In the genomic region with DNA sequence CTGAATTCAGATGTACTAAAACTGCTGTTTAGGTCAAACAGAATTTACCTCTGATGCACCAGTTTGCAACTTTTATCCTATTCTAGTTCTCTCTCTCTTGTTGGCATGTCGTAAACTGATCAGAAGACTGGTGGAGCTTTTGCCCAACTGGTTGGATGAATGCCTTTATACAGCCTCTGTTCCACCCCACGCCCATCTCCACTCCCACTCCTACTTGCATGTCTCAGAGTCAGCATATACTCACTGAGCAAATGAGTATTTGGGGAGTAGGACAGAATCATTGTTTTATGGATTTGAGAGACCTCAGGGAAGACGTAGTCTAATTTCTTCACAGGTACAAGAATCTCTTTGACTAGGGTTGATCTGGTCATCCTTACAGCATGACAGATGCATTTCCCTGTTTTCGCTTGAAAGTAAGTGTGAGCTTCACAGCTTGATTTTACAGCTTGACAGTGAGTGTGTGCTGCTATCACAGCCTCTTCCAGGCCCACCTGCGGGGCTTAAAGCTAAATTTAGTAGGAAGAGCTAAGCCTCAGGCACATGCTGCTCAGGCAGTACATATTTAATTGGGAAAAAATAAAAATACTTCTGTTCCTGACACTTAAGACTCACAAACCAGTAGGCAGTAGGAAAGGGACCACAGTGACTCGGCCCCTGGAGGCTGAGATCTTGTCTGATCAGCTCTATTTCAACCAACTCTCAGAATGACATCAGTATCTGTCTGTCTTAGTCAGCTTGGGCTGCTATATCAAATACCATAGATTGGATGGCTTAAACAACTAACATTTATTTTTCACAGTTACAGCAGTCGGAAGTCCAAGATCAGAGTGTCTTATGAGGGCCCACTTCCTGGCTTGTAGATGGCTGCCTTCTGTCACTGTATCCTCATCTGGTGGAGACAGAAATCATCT, we compare ENCODE assay signal across 12 cellular contexts. TPM values are rescaled to one million over a fixed set of nuclear protein-coding genes. Genes with fewer than 3 reads are reported as not detected.
DNase-seq lines count a peak whose midpoint lies in the region; ATAC-seq and TF ChIP-seq lines count a peak whose summit lies in the region.
"Had no signal": no experiment of that assay in that cellular context is flagged by ENCODE, and none has a peak within 500 bp of the region (broad histone marks: within the 10 kb centered on the region; RNA-seq: fewer than 3 reads in every experiment).

No MANE protein-coding gene starts in this region.

- no peaks in the 10 kb centered on the region for H3K79me2 ChIP-seq in Loucy (ENCODE audit: insufficient read depth, low read length)

- H3K4me3 ChIP-seq in Loucy (ENCODE audit: low read length, poor library complexity, severe bottlenecking) (no peak overlapping the region), brain microvascular endothelial cell (ENCODE audit: low read depth, low read length) (no peak overlapping the region), BE2C (ENCODE audit: low read depth, low read length) (no peak overlapping the region)
- H3K4me3 ChIP-seq: body of pancreas, upper lobe of left lung had no signal

- H3K4me1 ChIP-seq in Loucy (ENCODE audit: insufficient read depth, low read length, poor library complexity, severe bottlenecking) (peaks cover 18% of the 10 kb centered on the region), BE2C (peaks cover 7% of the 10 kb centered on the region)
- H3K4me1 ChIP-seq: body of pancreas, upper lobe of left lung had no signal

- in situ Hi-C loops in brain microvascular endothelial cell (cut with HindIII; ENCODE audit: low pct_ligation_motif_present, low sequenced_read_pairs) = no loop called here

- no peak overlapping the region for H3K27ac Mint-ChIP-seq in activated CD8-positive, alpha-beta T cell treated with anti-CD3 and anti-CD28 coated beads for 36 hours
- no peak overlapping the region for H3K27ac Mint-ChIP-seq in activated CD8-positive, alpha-beta T cell treated with anti-CD3 and anti-CD28 coated beads, Interleukin-2, amount 10 ng/mL, durations not matched to agents 7 days and 5 days
- H3K27ac Mint-ChIP-seq in natural killer cell treated with Interleukin-12 subunit alpha and Interleukin-12 subunit beta and Interleukin-15 and Interleukin-18, amount 100 ng/mL, for 72 hours = peak overlapping the region; percentile 7 to 14

- no peak overlapping the region for H3K4me3 Mint-ChIP-seq in activated CD8-positive, alpha-beta T cell treated with anti-CD3 and anti-CD28 coated beads for 36 hours
- no peak overlapping the region for H3K4me3 Mint-ChIP-seq in activated CD8-positive, alpha-beta T cell treated with anti-CD3 and anti-CD28 coated beads, Interleukin-2, amount 10 ng/mL, durations not matched to agents 7 days and 5 days
- peak overlapping the region; percentile 7 for H3K4me3 Mint-ChIP-seq in natural killer cell treated with Interleukin-12 subunit alpha and Interleukin-12 subunit beta and Interleukin-15 and Interleukin-18, amount 100 ng/mL, for 72 hours

- CTCF ChIA-PET in activated CD8-positive, alpha-beta T cell treated with anti-CD3 and anti-CD28 coated beads for 36 hours (lab: Charles Lee) = interaction anchor here (1.1 to 1.6 kb wide), 5 partner anchors 9 to 517 kb away, joined by 3 to 6 read pairs (median 4); no protein-coding TSS in a partner anchor
- CTCF ChIA-PET in activated CD8-positive, alpha-beta T cell treated with anti-CD3 and anti-CD28 coated beads, Interleukin-2, amount 10 ng/mL, durations not matched to agents 7 days and 5 days (lab: Charles Lee) = interaction anchor here (0.6 to 2.0 kb wide), 5 partner anchors 13 to 391 kb away, joined by 3 to 13 read pairs (median 3); no protein-coding TSS in a partner anchor

- peak overlapping the region; percentile 63 for H3K4me2 ChIP-seq in Loucy (ENCODE audit: low read depth, low read length, poor library complexity, severe bottlenecking)

- H3K36me3 Mint-ChIP-seq in activated CD8-positive, alpha-beta T cell treated with anti-CD3 and anti-CD28 coated beads for 36 hours (ENCODE audit: low read depth) = no peaks in the 10 kb centered on the region
- H3K36me3 Mint-ChIP-seq in activated CD8-positive, alpha-beta T cell treated with anti-CD3 and anti-CD28 coated beads, Interleukin-2, amount 10 ng/mL, durations not matched to agents 7 days and 5 days (ENCODE audit: low read depth) = no peaks in the 10 kb centered on the region
- H3K36me3 Mint-ChIP-seq in natural killer cell treated with Interleukin-12 subunit alpha and Interleukin-12 subunit beta and Interleukin-15 and Interleukin-18, amount 100 ng/mL, for 72 hours = no peaks in the 10 kb centered on the region

- no peak overlapping the region for H3K27ac ChIP-seq in brain microvascular endothelial cell
- H3K27ac ChIP-seq: body of pancreas, upper lobe of left lung had no signal

- peak overlapping the region; percentile 68 for H2AFZ ChIP-seq in Loucy (ENCODE audit: low read length)

- TF ChIP-seq CTCF in activated CD8-positive, alpha-beta T cell treated with anti-CD3 and anti-CD28 coated beads for 36 hours (IDR thresholded peaks at IDR 0.05) = no peak
- TF ChIP-seq CTCF in Loucy (conservative IDR thresholded peaks at IDR 0.05; ENCODE audit: low read length) (no peak), brain microvascular endothelial cell (IDR thresholded peaks at IDR 0.05; ENCODE audit: low read depth, low read length, missing control alignments) (no peak), BE2C (IDR thresholded peaks at IDR 0.05; ENCODE audit: low read depth, low read length) (no peak)

- intact Hi-C loops in activated CD8-positive, alpha-beta T cell treated with anti-CD3 and anti-CD28 coated beads for 36 hours (cut with micrococcal nuclease) = no loop called here

- no peaks in the 10 kb centered on the region for H4K20me1 ChIP-seq in Loucy (ENCODE audit: insufficient read depth, low read length, poor library complexity, severe bottlenecking)

- H3K27me3 Mint-ChIP-seq in activated CD8-positive, alpha-beta T cell treated with anti-CD3 and anti-CD28 coated beads for 36 hours = peaks cover 13% of the 10 kb centered on the region
- peaks cover 18% of the 10 kb centered on the region for H3K27me3 Mint-ChIP-seq in activated CD8-positive, alpha-beta T cell treated with anti-CD3 and anti-CD28 coated beads, Interleukin-2, amount 10 ng/mL, durations not matched to agents 7 days and 5 days (ENCODE audit: low read depth)
- H3K27me3 Mint-ChIP-seq in natural killer cell treated with Interleukin-12 subunit alpha and Interleukin-12 subunit beta and Interleukin-15 and Interleukin-18, amount 100 ng/mL, for 72 hours = peaks cover 23 to 30% of the 10 kb centered on the region in 2 donors

- peaks cover 15% of the 10 kb centered on the region for H3K4me1 Mint-ChIP-seq in activated CD8-positive, alpha-beta T cell treated with anti-CD3 and anti-CD28 coated beads for 36 hours (ENCODE audit: low read depth)
- peaks cover 18% of the 10 kb centered on the region for H3K4me1 Mint-ChIP-seq in activated CD8-positive, alpha-beta T cell treated with anti-CD3 and anti-CD28 coated beads, Interleukin-2, amount 10 ng/mL, durations not matched to agents 7 days and 5 days (ENCODE audit: low read depth)
- peaks cover 10 to 13% of the 10 kb centered on the region in 2 donors for H3K4me1 Mint-ChIP-seq in natural killer cell treated with Interleukin-12 subunit alpha and Interleukin-12 subunit beta and Interleukin-15 and Interleukin-18, amount 100 ng/mL, for 72 hours (ENCODE audit: low read depth in 2 of 2)

- H3K27me3 ChIP-seq in Loucy (ENCODE audit: insufficient read depth, low read length, poor library complexity, severe bottlenecking) (no peaks in the 10 kb centered on the region), brain microvascular endothelial cell (replicated peaks) (no peaks in the 10 kb centered on the region), BE2C (no peaks in the 10 kb centered on the region)
- H3K27me3 ChIP-seq: body of pancreas, upper lobe of left lung had no signal

- H3K9me2 ChIP-seq in Loucy (replicated peaks; ENCODE audit: low read depth, low read length) = no peaks in the 10 kb centered on the region

- H3K9me3 Mint-ChIP-seq in activated CD8-positive, alpha-beta T cell treated with anti-CD3 and anti-CD28 coated beads for 36 hours = no peaks in the 10 kb centered on the region
- no peaks in the 10 kb centered on the region for H3K9me3 Mint-ChIP-seq in activated CD8-positive, alpha-beta T cell treated with anti-CD3 and anti-CD28 coated beads, Interleukin-2, amount 10 ng/mL, durations not matched to agents 7 days and 5 days (ENCODE audit: insufficient read depth)
- H3K9me3 Mint-ChIP-seq in natural killer cell treated with Interleukin-12 subunit alpha and Interleukin-12 subunit beta and Interleukin-15 and Interleukin-18, amount 100 ng/mL, for 72 hours = no peaks in the 10 kb centered on the region

- POLR2A ChIA-PET in activated CD8-positive, alpha-beta T cell treated with anti-CD3 and anti-CD28 coated beads for 36 hours (lab: Charles Lee) = no interaction called here
- POLR2A ChIA-PET in activated CD8-positive, alpha-beta T cell treated with anti-CD3 and anti-CD28 coated beads, Interleukin-2, amount 10 ng/mL, durations not matched to agents 7 days and 5 days (lab: Charles Lee) = no interaction called here

- peak; percentile 77 for ATAC-seq in activated CD8-positive, alpha-beta T cell treated with anti-CD3 and anti-CD28 coated beads for 36 hours
- no peak for ATAC-seq in activated CD8-positive, alpha-beta T cell treated with anti-CD3 and anti-CD28 coated beads, Interleukin-2, amount 10 ng/mL, durations not matched to agents 7 days and 5 days
- ATAC-seq in natural killer cell treated with Interleukin-12 subunit alpha and Interleukin-12 subunit beta and Interleukin-15 and Interleukin-18, amount 100 ng/mL, for 72 hours = peak in 1 of 2 donors; percentile 81
- ATAC-seq in GM18867 (IDR thresholded peaks at IDR 0.05; ENCODE audit: unreplicated experiment) = no peak
- ATAC-seq: body of pancreas had no signal

- no peaks in the 10 kb centered on the region for H3F3A ChIP-seq in Loucy (ENCODE audit: low read depth)

- peak overlapping the region; percentile 4 for H3K9ac ChIP-seq in Loucy (ENCODE audit: low read depth, low read length, poor library complexity, severe bottlenecking)

- H3K9me3 ChIP-seq in Loucy (ENCODE audit: insufficient read depth, low read depth, low read length) = no peaks in the 10 kb centered on the region
- H3K9me3 ChIP-seq in BE2C = no peaks in the 10 kb centered on the region
- H3K9me3 ChIP-seq: body of pancreas, upper lobe of left lung had no signal

- H3K36me3 ChIP-seq in Loucy (ENCODE audit: insufficient read depth, low read length) (no peaks in the 10 kb centered on the region), brain microvascular endothelial cell (replicated peaks) (no peaks in the 10 kb centered on the region), BE2C (peaks cover 88% of the 10 kb centered on the region)
- H3K36me3 ChIP-seq: upper lobe of left lung had no signal

- peak; percentile 32 for DNase-seq in activated CD8-positive, alpha-beta T cell treated with anti-CD3 and anti-CD28 coated beads for 36 hours
- DNase-seq in activated CD8-positive, alpha-beta T cell treated with anti-CD3 and anti-CD28 coated beads, Interleukin-2, amount 10 ng/mL, durations not matched to agents 7 days and 5 days = no peak
- DNase-seq in brain microvascular endothelial cell = peak; percentile 7
- no peak for DNase-seq in natural killer cell treated with Interleukin-12 subunit alpha and Interleukin-12 subunit beta and Interleukin-15 and Interleukin-18, amount 100 ng/mL, for 72 hours (ENCODE audit: low spot score)
- no peak for DNase-seq in NCI-H526 (lab: John Stamatoyannopoulos, UW)
- no peak for DNase-seq in BE2C
- DNase-seq: body of pancreas, NCI-H1417 treated with DMSO at 0.1 percent for 48 hours, retina, upper lobe of left lung had no signal

RNA-seq across cellular contexts. Expression of a gene that starts 8.6 kb away (rescaled TPM):
- not detected for total RNA-seq in activated CD8-positive, alpha-beta T cell treated with anti-CD3 and anti-CD28 coated beads for 36 hours
- not detected for total RNA-seq in activated CD8-positive, alpha-beta T cell treated with anti-CD3 and anti-CD28 coated beads, Interleukin-2, amount 10 ng/mL, durations not matched to agents 7 days and 5 days
- total RNA-seq in natural killer cell treated with Interleukin-12 subunit alpha and Interleukin-12 subunit beta and Interleukin-15 and Interleukin-18, amount 100 ng/mL, for 72 hours = not detected
- polyA plus RNA-seq in BE2C (2012; ENCODE audit: insufficient read depth, insufficient read length, low read depth) = 330 TPM

RNA-seq across cellular contexts. Expression of a gene that starts 30.4 kb away (rescaled TPM):
- 10 to 100 TPM; 15.9 to 16.7 TPM for total RNA-seq in activated CD8-positive, alpha-beta T cell treated with anti-CD3 and anti-CD28 coated beads for 36 hours
- 10 to 100 TPM; 15.9 to 16.1 TPM for total RNA-seq in activated CD8-positive, alpha-beta T cell treated with anti-CD3 and anti-CD28 coated beads, Interleukin-2, amount 10 ng/mL, durations not matched to agents 7 days and 5 days
- total RNA-seq in natural killer cell treated with Interleukin-12 subunit alpha and Interleukin-12 subunit beta and Interleukin-15 and Interleukin-18, amount 100 ng/mL, for 72 hours = 10 to 100 TPM; 20.1 to 28.6 TPM
- polyA plus RNA-seq in BE2C (2012; ENCODE audit: insufficient read depth, insufficient read length, low read depth) = 69.1 TPM

RNA-seq across cellular contexts. Expression of a gene that starts 30.6 kb away (rescaled TPM):
- 10 to 100 TPM; 46.6 to 47.8 TPM for total RNA-seq in activated CD8-positive, alpha-beta T cell treated with anti-CD3 and anti-CD28 coated beads for 36 hours
- 10 to 100 TPM; 38.8 to 38.9 TPM for total RNA-seq in activated CD8-positive, alpha-beta T cell treated with anti-CD3 and anti-CD28 coated beads, Interleukin-2, amount 10 ng/mL, durations not matched to agents 7 days and 5 days
- 10 to 100 TPM; 23.9 to 34.1 TPM for total RNA-seq in natural killer cell treated with Interleukin-12 subunit alpha and Interleukin-12 subunit beta and Interleukin-15 and Interleukin-18, amount 100 ng/mL, for 72 hours
- 3.4 TPM for polyA plus RNA-seq in BE2C (2012; ENCODE audit: insufficient read depth, insufficient read length, low read depth)

Comparison
In these comparisons a context has a peak if more than half of its experiments do, and no peak if none do; other contexts are left out.
1. DNase-seq: peak in activated CD8-positive, alpha-beta T cell treated with anti-CD3 and anti-CD28 coated beads for 36 hours (single experiment) and brain microvascular endothelial cell (single experiment); none in activated CD8-positive, alpha-beta T cell treated with anti-CD3 and anti-CD28 coated beads, Interleukin-2, amount 10 ng/mL, durations not matched to agents 7 days and 5 days (single experiment), natural killer cell treated with Interleukin-12 subunit alpha and Interleukin-12 subunit beta and Interleukin-15 and Interleukin-18, amount 100 ng/mL, for 72 hours (single experiment), NCI-H526 (0 of 2) and BE2C (single experiment).
2. H3K27ac Mint-ChIP-seq: peak in natural killer cell treated with Interleukin-12 subunit alpha and Interleukin-12 subunit beta and Interleukin-15 and Interleukin-18, amount 100 ng/mL, for 72 hours (2 of 2); none in activated CD8-positive, alpha-beta T cell treated with anti-CD3 and anti-CD28 coated beads for 36 hours (single experiment) and activated CD8-positive, alpha-beta T cell treated with anti-CD3 and anti-CD28 coated beads, Interleukin-2, amount 10 ng/mL, durations not matched to agents 7 days and 5 days (single experiment).